ENCODE assay signal across 30 cellular contexts in the genomic region with DNA sequence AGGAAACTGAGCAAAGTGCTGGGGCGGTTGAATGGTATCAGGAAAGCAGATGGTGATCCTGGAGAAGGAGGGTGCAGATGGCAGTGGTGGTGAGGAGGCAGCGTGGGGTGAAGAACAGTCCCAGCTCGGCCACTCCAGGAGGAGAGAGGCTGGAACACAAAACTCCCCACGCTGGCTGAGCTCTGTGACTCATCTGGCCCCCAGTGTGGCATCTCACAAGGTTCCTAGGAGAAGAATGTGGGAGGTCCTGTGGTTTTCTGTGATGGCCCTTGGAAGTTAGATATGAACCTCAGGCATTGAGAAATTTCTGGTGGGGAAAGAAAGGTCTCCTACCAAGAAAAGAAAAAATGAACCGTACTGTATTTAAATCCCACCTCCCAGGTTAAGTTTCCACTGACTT. TPM values are rescaled to one million over a fixed set of nuclear protein-coding genes. Genes with fewer than 3 reads are reported as not detected.
A peak's percentile ranks its signal among the peaks of the same experiment; 100 is the strongest.
DNase-seq lines count a peak whose midpoint lies in the region; ATAC-seq, FAIRE-seq and TF ChIP-seq lines count a peak whose summit lies in the region.
"Had no signal": no experiment of that assay in that cellular context is flagged by ENCODE, and none has a peak within 500 bp of the region (broad histone marks: within the 10 kb centered on the region; RNA-seq: fewer than 3 reads in every experiment).

No MANE protein-coding gene starts in this region.

- no peaks in the 10 kb centered on the region for H3K36me3 ChIP-seq in astrocyte (ENCODE audit: insufficient read depth, low read length)
- H3K36me3 ChIP-seq: left ventricle myocardium inferior, uterus had no signal

- FAIRE-seq in astrocyte (lab: Jason Lieb, UNC), result no peak
- FAIRE-seq: HepG2 had no signal

- H3K36me3 Mint-ChIP-seq in astrocyte (ENCODE audit: low read depth, unreplicated experiment), result no peaks in the 10 kb centered on the region
- no peaks in the 10 kb centered on the region for H3K36me3 Mint-ChIP-seq in effector memory CD8-positive, alpha-beta T cell (ENCODE audit: insufficient read depth)
- H3K36me3 Mint-ChIP-seq: activated naive CD4-positive, alpha-beta T cell treated with anti-CD3 and anti-CD28 coated beads, Interleukin-2, amount 10 ng/mL, durations not matched to agents 7 days and 5 days; CD14-positive monocyte had no signal

- no peak for TF ChIP-seq CTCF in astrocyte (IDR thresholded peaks at IDR 0.05; ENCODE audit: insufficient read depth, low read depth, low read length)
- no peak for TF ChIP-seq CTCF in GM13977 (IDR thresholded peaks at IDR 0.05; ENCODE audit: extremely low read depth, insufficient read depth, missing control alignments)

- H3K79me2 ChIP-seq in astrocyte (ENCODE audit: insufficient read depth, low read length), result no peaks in the 10 kb centered on the region

- H3K4me2 ChIP-seq in astrocyte (ENCODE audit: low read length), result peak overlapping the region; percentile 30

- DNase-seq in HK-2 (ENCODE audit: unreplicated experiment), result peak; percentile 45
- peak; percentile 11 for DNase-seq in NCI-H226
- peak; percentile 61 for DNase-seq in astrocyte (ENCODE audit: low read depth)
- peak; percentile 62 for DNase-seq in kidney tubule cell (ENCODE audit: low spot score)
- no peak for DNase-seq in GM13977 (ENCODE audit: low spot score)
- DNase-seq in NCI-H2227 treated with DMSO at 0.1 percent for 48 hours (lab: John Stamatoyannopoulos, UW), result no peak
- no peak for DNase-seq in NOMO-1 (lab: John Stamatoyannopoulos, UW; ENCODE audit: unreplicated experiment in 2 of 2)
- DNase-seq in effector memory CD8-positive, alpha-beta T cell, result no peak
- DNase-seq: activated CD4-positive, alpha-beta T cell treated with anti-CD3 and anti-CD28 coated beads, Interleukin-2, amount 50 U/mL, for 48 hours; activated CD8-positive, alpha-beta memory T cell treated with anti-CD3 and anti-CD28 coated beads, Interleukin-2, amount 50 U/mL, for 48 hours; activated naive CD4-positive, alpha-beta T cell treated with anti-CD3 and anti-CD28 coated beads, Interleukin-2, amount 10 ng/mL, durations not matched to agents 7 days and 5 days; DMS79; effector memory CD4-positive, alpha-beta T cell; foreskin keratinocyte; HFFc6; left ventricle myocardium inferior; NCI-H1105; NCI-H187 treated with DMSO at 0.1 percent for 48 hours; NCI-H774; SHP77 treated with DMSO at 0.1 percent for 48 hours; stimulated activated CD4-positive, alpha-beta T cell treated with anti-CD3 and anti-CD28 coated beads, Interleukin-15, amount 100 ng/mL, for 24 hours; stimulated activated naive CD8-positive, alpha-beta T cell treated with anti-CD3 and anti-CD28 coated beads, Interleukin-15, Interleukin-2, amounts not matched to agents 100 U/mL and 50 U/mL, for 24 hours; testis; uterus had no signal

- ATAC-seq in effector memory CD8-positive, alpha-beta T cell (replicated peaks), result no peak
- ATAC-seq: activated CD4-positive, CD25-positive, alpha-beta regulatory T cell treated with anti-CD3 and anti-CD28 coated beads, Interleukin-2, amount 50 U/mL, for 24 hours; foreskin keratinocyte; HepG2; sciatic nerve; stimulated activated naive CD8-positive, alpha-beta T cell treated with anti-CD3 and anti-CD28 coated beads, Interleukin-15, Interleukin-2, amounts not matched to agents 100 U/mL and 50 U/mL, for 24 hours had no signal

- no peaks in the 10 kb centered on the region for H3K9me3 ChIP-seq in astrocyte (ENCODE audit: insufficient read depth, low read depth, low read length)
- H3K9me3 ChIP-seq: left ventricle myocardium inferior, testis, uterus had no signal

- H3K27ac ChIP-seq in astrocyte (ENCODE audit: low read depth, low read length), result no peak overlapping the region
- H3K27ac ChIP-seq: coronary artery, foreskin keratinocyte, HL-60, left ventricle myocardium inferior, testis, uterus had no signal

- no peak overlapping the region for H3K9ac ChIP-seq in astrocyte (ENCODE audit: low read length)

- peaks cover 7% of the 10 kb centered on the region for H3K4me1 ChIP-seq in astrocyte (ENCODE audit: insufficient read depth, low read length)
- H3K4me1 ChIP-seq: foreskin keratinocyte, left ventricle myocardium inferior, testis, uterus had no signal

- H3K4me3 ChIP-seq in astrocyte (ENCODE audit: insufficient read depth, low read depth, low read length), result no peak overlapping the region
- H3K4me3 ChIP-seq: coronary artery, left ventricle myocardium inferior, testis, uterus had no signal

- no peaks in the 10 kb centered on the region for H3K27me3 ChIP-seq in astrocyte (ENCODE audit: insufficient read depth, low read length)
- H3K27me3 ChIP-seq: testis, uterus had no signal

- in situ Hi-C loops in GM13977 (cut with MboI; ENCODE audit: low pct_unique_long_range_greater_than_20kb, low sequenced_read_pairs, unreplicated experiment), result no loop called here

- no peak overlapping the region for H3K4me3 Mint-ChIP-seq in astrocyte (ENCODE audit: unreplicated experiment)
- H3K4me3 Mint-ChIP-seq in effector memory CD8-positive, alpha-beta T cell, result no peak overlapping the region
- H3K4me3 Mint-ChIP-seq: activated naive CD4-positive, alpha-beta T cell treated with anti-CD3 and anti-CD28 coated beads, Interleukin-2, amount 10 ng/mL, durations not matched to agents 7 days and 5 days; CD14-positive monocyte; HFFc6 had no signal

- H3K4me1 Mint-ChIP-seq in astrocyte (ENCODE audit: low read depth, unreplicated experiment), result peaks cover 16% of the 10 kb centered on the region
- no peaks in the 10 kb centered on the region for H3K4me1 Mint-ChIP-seq in effector memory CD8-positive, alpha-beta T cell (ENCODE audit: low read depth in 2 of 2)
- H3K4me1 Mint-ChIP-seq: activated naive CD4-positive, alpha-beta T cell treated with anti-CD3 and anti-CD28 coated beads, Interleukin-2, amount 10 ng/mL, durations not matched to agents 7 days and 5 days had no signal

- H4K20me1 ChIP-seq in astrocyte (ENCODE audit: insufficient read depth, low read length), result no peaks in the 10 kb centered on the region

- H3K27me3 Mint-ChIP-seq in astrocyte (ENCODE audit: low read depth, unreplicated experiment), result peaks cover 10% of the 10 kb centered on the region
- H3K27me3 Mint-ChIP-seq in effector memory CD8-positive, alpha-beta T cell, result peaks cover 19 to 39% of the 10 kb centered on the region in 2 donors
- H3K27me3 Mint-ChIP-seq: activated naive CD4-positive, alpha-beta T cell treated with anti-CD3 and anti-CD28 coated beads, Interleukin-2, amount 10 ng/mL, durations not matched to agents 7 days and 5 days had no signal

- H2AFZ ChIP-seq in astrocyte (ENCODE audit: low read depth, low read length), result no peak overlapping the region

- H3K9me3 Mint-ChIP-seq in astrocyte (ENCODE audit: unreplicated experiment), result no peaks in the 10 kb centered on the region
- H3K9me3 Mint-ChIP-seq in effector memory CD8-positive, alpha-beta T cell, result peaks cover 0 to 1% of the 10 kb centered on the region in 2 donors
- H3K9me3 Mint-ChIP-seq: activated naive CD4-positive, alpha-beta T cell treated with anti-CD3 and anti-CD28 coated beads, Interleukin-2, amount 10 ng/mL, durations not matched to agents 7 days and 5 days had no signal

- H3K27ac Mint-ChIP-seq in astrocyte (ENCODE audit: unreplicated experiment), result no peak overlapping the region
- no peak overlapping the region for H3K27ac Mint-ChIP-seq in effector memory CD8-positive, alpha-beta T cell
- H3K27ac Mint-ChIP-seq: activated naive CD4-positive, alpha-beta T cell treated with anti-CD3 and anti-CD28 coated beads, Interleukin-2, amount 10 ng/mL, durations not matched to agents 7 days and 5 days; CD14-positive monocyte; HFFc6 had no signal

RNA-seq across cellular contexts. Expression of gene NRXN3, which starts 8.0 kb away (rescaled TPM):
- 12.6 and 18.0 TPM in 2 replicates for total RNA-seq in astrocyte
- total RNA-seq: HepG2 had no signal

Comparison
In these comparisons a context has a peak if more than half of its experiments do, and no peak if none do; other contexts are left out.
1. DNase-seq: peak in HK-2 (single experiment), NCI-H226 (single experiment), astrocyte (single experiment) and kidney tubule cell (single experiment); none in GM13977 (single experiment), NCI-H2227 treated with DMSO at 0.1 percent for 48 hours (single experiment), NOMO-1 (0 of 2) and effector memory CD8-positive, alpha-beta T cell (0 of 3).